ENCODE assay signal across 9 cellular contexts in the genomic region with DNA sequence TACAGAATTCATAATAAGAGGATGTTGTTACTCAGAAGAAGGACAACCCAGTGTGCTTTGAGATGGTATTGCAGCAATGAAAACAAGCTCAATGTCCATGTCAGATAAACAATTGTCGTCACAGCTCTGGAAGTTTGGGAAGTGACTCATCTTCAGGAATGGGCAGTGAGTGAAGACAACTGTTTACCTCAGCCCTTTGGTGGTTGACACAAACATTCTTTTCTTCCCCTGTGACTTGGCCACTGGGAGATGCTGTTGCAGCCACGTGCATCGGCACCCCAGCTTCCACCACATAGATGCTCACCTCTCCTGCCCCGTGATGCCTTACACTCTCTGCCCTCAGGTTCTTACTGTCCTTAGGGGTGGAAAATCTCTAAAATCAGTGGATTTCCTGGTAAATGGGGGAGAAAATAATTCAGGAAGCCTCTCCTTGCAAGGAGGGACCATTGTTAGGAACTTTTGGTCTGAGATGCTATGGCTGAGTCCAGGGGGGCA.
A peak's percentile ranks its signal among the peaks of the same experiment; 100 is the strongest.
DNase-seq lines count a peak whose midpoint lies in the region; ATAC-seq and TF ChIP-seq lines count a peak whose summit lies in the region.
"Had no signal": no experiment of that assay in that cellular context is flagged by ENCODE, and none has a peak within 500 bp of the region (broad histone marks: within the 10 kb centered on the region; RNA-seq: fewer than 3 reads in every experiment).

No MANE protein-coding gene starts in this region.

- peaks cover 3 to 32% of the 10 kb centered on the region in 2 experiments for H3K4me1 ChIP-seq in SK-N-SH (ENCODE audit: control insufficient read depth in 1 of 2, insufficient read depth in 2 of 2, low read depth in 1 of 2, low read length in 1 of 2)
- H3K4me1 ChIP-seq in foreskin keratinocyte, result peaks cover 22% of the 10 kb centered on the region
- no peaks in the 10 kb centered on the region for H3K4me1 ChIP-seq in parathyroid adenoma

- H4K20me1 ChIP-seq in SK-N-SH (ENCODE audit: insufficient read depth), result no peaks in the 10 kb centered on the region

- WGBS in SK-N-SH (ENCODE audit: low lambda C conversion rate), result 21% methylated on average over 4 of the region's 4 CpGs

- no peaks in the 10 kb centered on the region for H3K9me3 ChIP-seq in SK-N-SH
- H3K9me3 ChIP-seq in parathyroid adenoma (ENCODE audit: control insufficient read depth, low read length), result no peaks in the 10 kb centered on the region

- H3K79me2 ChIP-seq in SK-N-SH (ENCODE audit: insufficient read depth) (no peaks in the 10 kb centered on the region), parathyroid adenoma (no peaks in the 10 kb centered on the region)

- H3K9ac ChIP-seq in SK-N-SH, result peak overlapping the region; percentile 92
- H3K9ac ChIP-seq in parathyroid adenoma, result no peak overlapping the region

- CTCF ChIA-PET in SK-N-SH (lab: Yijun Ruan, JAX), result interaction anchor here (1.1 to 4.6 kb wide), 4 partner anchors 10 to 118 kb away, joined by 3 to 37 read pairs (median 8); no protein-coding TSS in a partner anchor

- H3K27ac ChIP-seq in SK-N-SH (ENCODE audit: low read depth in 2 of 2, low read length in 1 of 2) (peak overlapping the region; percentile 1 to 99; a peak in 3 of 4 replicates), foreskin keratinocyte (peak overlapping the region; percentile 84), parathyroid adenoma (peak overlapping the region; percentile 51)

- H3K36me3 ChIP-seq in SK-N-SH (replicated peaks in 1 of 2; ENCODE audit: control insufficient read depth in 1 of 2, insufficient read depth in 2 of 2, low read length in 1 of 2), result no peaks in the 10 kb centered on the region
- H3K36me3 ChIP-seq in parathyroid adenoma (ENCODE audit: control insufficient read depth, insufficient read depth, low read length), result no peaks in the 10 kb centered on the region

- peaks cover 42% of the 10 kb centered on the region for H3F3A ChIP-seq in SK-N-SH (replicated peaks; ENCODE audit: insufficient read depth)

- peak; percentile 31; the same call in 1 of the 2 replicates for TF ChIP-seq RAD21 in SK-N-SH (IDR thresholded peaks at IDR 0.05; ENCODE audit: low read length)

- TF ChIP-seq CTCF in SK-N-SH (IDR thresholded peaks at IDR 0.05) (peak; percentile 49), foreskin keratinocyte (conservative IDR thresholded peaks at IDR 0.05) (peak; percentile 30), parathyroid adenoma (IDR thresholded peaks at IDR 0.05) (no peak)

- in situ Hi-C loops in G401 (cut with HindIII; ENCODE audit: low sequenced_read_pairs), result no loop called here

- POLR2A ChIA-PET in SK-N-SH (lab: Yijun Ruan, JAX), result no interaction called here

- H3K9me2 ChIP-seq in SK-N-SH, result no peaks in the 10 kb centered on the region

- TF ChIP-seq EP300 in SK-N-SH (IDR thresholded peaks at IDR 0.05; ENCODE audit: borderline replicate concordance in 1 of 2, low read depth in 1 of 2, low read length in 1 of 2), result peak in 1 of 2 experiments; percentile 92; a peak in 2 of 4 replicates

- ATAC-seq in foreskin keratinocyte (peak; percentile 92), HG02938 (IDR thresholded peaks at IDR 0.05; ENCODE audit: unreplicated experiment) (no peak)

- H3K4me2 ChIP-seq in SK-N-SH (peak overlapping the region; percentile 71), parathyroid adenoma (ENCODE audit: low read length) (no peak overlapping the region)

- no peaks in the 10 kb centered on the region for H3K27me3 ChIP-seq in SK-N-SH (ENCODE audit: insufficient read depth)
- no peaks in the 10 kb centered on the region for H3K27me3 ChIP-seq in foreskin keratinocyte
- H3K27me3 ChIP-seq in parathyroid adenoma (ENCODE audit: control insufficient read depth, insufficient read depth, low read length), result no peaks in the 10 kb centered on the region

- H2AFZ ChIP-seq in SK-N-SH (ENCODE audit: low read depth) (no peak overlapping the region), parathyroid adenoma (no peak overlapping the region)

- peak; percentile 83 for DNase-seq in COLO829 (ENCODE audit: low spot score)
- DNase-seq in SK-N-SH, result no peak
- DNase-seq in foreskin keratinocyte, result peak; percentile 99 to 100
- DNase-seq in activated CD4-positive, alpha-beta T cell treated with anti-CD3 and anti-CD28 coated beads, Interleukin-2, amount 50 U/mL, for 1 hour, result no peak
- DNase-seq in G401 (ENCODE audit: low spot score), result no peak
- DNase-seq in DMS153 (lab: John Stamatoyannopoulos, UW), result no peak
- DNase-seq: NCI-H524 had no signal

- H3K4me3 ChIP-seq in SK-N-SH (ENCODE audit: low read depth in 2 of 2, low read length in 1 of 2) (no peak overlapping the region), parathyroid adenoma (ENCODE audit: low read depth, low read length) (no peak overlapping the region)

TF ChIP-seq in SK-N-SH, 30 proteins besides CTCF, POLR2A, EP300 and RAD21 (continues in another document):
- no peak for TF ChIP-seq FOXJ3 (CRISPR knock-in tag; IDR thresholded peaks at IDR 0.05)
- no peak for TF ChIP-seq GABPA (IDR thresholded peaks at IDR 0.05; ENCODE audit: low read depth)
- peak; percentile 78; the same call in 1 of the 2 replicates for TF ChIP-seq RXRA (IDR thresholded peaks at IDR 0.05; ENCODE audit: borderline replicate concordance, low read depth)
- no peak for TF ChIP-seq MXI1 (IDR thresholded peaks at IDR 0.05; ENCODE audit: low read depth, low read length)
- peak; percentile 54; the same call in 1 of the 2 replicates for TF ChIP-seq USF1 (IDR thresholded peaks at IDR 0.05; ENCODE audit: borderline replicate concordance, low read depth)
- peak; percentile 95 for TF ChIP-seq JUND (IDR thresholded peaks at IDR 0.05)
- TF ChIP-seq EZH2phosphoT487 (IDR thresholded peaks at IDR 0.05; ENCODE audit: borderline replicate concordance, low read depth), result no peak
- TF ChIP-seq NRF1 (IDR thresholded peaks at IDR 0.05; ENCODE audit: low read depth, low read length), result no peak
- TF ChIP-seq SMC3 (IDR thresholded peaks at IDR 0.05; ENCODE audit: low read depth, low read length), result peak; percentile 56
- TF ChIP-seq ELF1 (IDR thresholded peaks at IDR 0.05), result no peak
- TF ChIP-seq POLR2AphosphoS5 (IDR thresholded peaks at IDR 0.05; ENCODE audit: low read depth, low read length), result peak; percentile 77; the same call in 1 of the 2 replicates
- peak; percentile 83 for TF ChIP-seq PBX3 (IDR thresholded peaks at IDR 0.05)
- peak; percentile 97 for TF ChIP-seq MAX (IDR thresholded peaks at IDR 0.05; ENCODE audit: low read depth)
- TF ChIP-seq CHD2 (IDR thresholded peaks at IDR 0.05; ENCODE audit: low read length, partially characterized antibody), result no peak
- TF ChIP-seq TCF12 (IDR thresholded peaks at IDR 0.05), result peak; percentile 83
- TF ChIP-seq FOXM1 (IDR thresholded peaks at IDR 0.05; ENCODE audit: low read depth), result peak; percentile 70; the same call in 1 of the 2 replicates
- no peak for TF ChIP-seq YY1 (IDR thresholded peaks at IDR 0.05; ENCODE audit: low read depth)
- 0 out of 2 replicates have a peak, but pooled peaks have one; percentile 53 for TF ChIP-seq SIN3A (IDR thresholded peaks at IDR 0.05; ENCODE audit: borderline replicate concordance, low read depth, low read length)
- no peak for TF ChIP-seq RFX5 (IDR thresholded peaks at IDR 0.05; ENCODE audit: low read length)
- peak; percentile 47; the same call in 1 of the 2 replicates for TF ChIP-seq MEF2A (IDR thresholded peaks at IDR 0.05; ENCODE audit: borderline replicate concordance, low read depth)
- TF ChIP-seq NFIC (IDR thresholded peaks at IDR 0.05; ENCODE audit: borderline replicate concordance), result peak; percentile 76; the same call in 1 of the 2 replicates
- TF ChIP-seq TAF1 (IDR thresholded peaks at IDR 0.05; ENCODE audit: borderline replicate concordance, low read depth, low read length), result no peak
- TF ChIP-seq FOSL2 (IDR thresholded peaks at IDR 0.05; ENCODE audit: borderline replicate concordance, low read depth), result peak; percentile 94; the same call in 1 of the 2 replicates
- TF ChIP-seq, protein P1, sequence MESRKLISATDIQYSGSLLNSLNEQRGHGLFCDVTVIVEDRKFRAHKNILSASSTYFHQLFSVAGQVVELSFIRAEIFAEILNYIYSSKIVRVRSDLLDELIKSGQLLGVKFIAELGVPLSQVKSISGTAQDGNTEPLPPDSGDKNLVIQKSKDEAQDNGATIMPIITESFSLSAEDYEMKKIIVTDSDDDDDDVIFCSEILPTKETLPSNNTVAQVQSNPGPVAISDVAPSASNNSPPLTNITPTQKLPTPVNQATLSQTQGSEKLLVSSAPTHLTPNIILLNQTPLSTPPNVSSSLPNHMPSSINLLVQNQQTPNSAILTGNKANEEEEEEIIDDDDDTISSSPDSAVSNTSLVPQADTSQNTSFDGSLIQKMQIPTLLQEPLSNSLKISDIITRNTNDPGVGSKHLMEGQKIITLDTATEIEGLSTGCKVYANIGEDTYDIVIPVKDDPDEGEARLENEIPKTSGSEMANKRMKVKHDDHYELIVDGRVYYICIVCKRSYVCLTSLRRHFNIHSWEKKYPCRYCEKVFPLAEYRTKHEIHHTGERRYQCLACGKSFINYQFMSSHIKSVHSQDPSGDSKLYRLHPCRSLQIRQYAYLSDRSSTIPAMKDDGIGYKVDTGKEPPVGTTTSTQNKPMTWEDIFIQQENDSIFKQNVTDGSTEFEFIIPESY (IDR thresholded peaks at IDR 0.05; ENCODE audit: borderline replicate concordance, low read depth), result peak; percentile 76; the same call in 1 of the 2 replicates
- TF ChIP-seq TEAD4 (IDR thresholded peaks at IDR 0.05; ENCODE audit: borderline replicate concordance, insufficient read depth), result peak; percentile 89

Comparison
In these comparisons a context has a peak if more than half of its experiments do, and no peak if none do; other contexts are left out.
1. DNase-seq: peak in COLO829 (single experiment) and foreskin keratinocyte (2 of 2); none in SK-N-SH (single experiment), activated CD4-positive, alpha-beta T cell treated with anti-CD3 and anti-CD28 coated beads, Interleukin-2, amount 50 U/mL, for 1 hour (single experiment), G401 (single experiment) and DMS153 (single experiment).
2. Peak in every context shown above with its lines, with median percentiles within 50 percentile points of each other: H3K27ac ChIP-seq.